8 cellular contexts compared by ENCODE assay signal in the genomic region with DNA sequence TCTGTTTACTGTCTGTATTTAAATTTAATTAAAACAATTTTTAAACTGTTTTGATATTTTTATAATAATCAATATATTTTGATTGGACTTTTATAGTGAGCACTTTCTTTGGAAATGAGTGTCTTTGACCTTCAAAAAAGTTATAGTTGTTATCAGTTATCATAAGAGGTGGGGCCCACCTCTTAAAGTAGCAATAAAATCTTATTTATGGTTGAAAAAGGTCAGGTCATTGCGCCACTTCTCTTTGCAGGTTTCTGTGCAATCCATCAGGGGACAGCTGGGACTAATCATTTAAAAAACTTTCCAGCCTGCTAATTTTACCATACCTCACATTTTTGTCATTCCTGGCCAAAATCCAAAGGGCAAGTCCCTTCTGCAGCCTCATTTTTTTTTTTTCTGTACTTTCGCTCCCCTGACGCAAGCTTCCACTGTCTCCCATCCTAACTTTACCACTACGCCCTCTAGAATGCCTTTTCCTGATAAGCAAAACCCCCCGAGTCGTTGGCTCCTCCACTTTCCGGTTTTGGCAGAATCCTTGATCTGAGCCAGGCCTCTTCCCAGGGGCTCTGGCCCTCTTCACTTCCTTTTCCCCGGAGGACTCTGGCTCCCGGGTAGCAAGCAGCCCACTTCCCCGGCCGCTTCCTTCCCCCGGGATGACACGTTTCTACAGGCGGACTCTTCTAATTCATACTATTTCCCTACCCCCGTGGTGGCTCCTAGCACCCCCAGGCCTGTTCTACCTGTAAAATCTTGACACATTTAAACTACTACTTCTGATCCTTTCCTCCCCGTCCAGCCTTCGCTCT. TPM values are rescaled to one million over a fixed set of nuclear protein-coding genes. Genes with fewer than 3 reads are reported as not detected.
A peak's percentile ranks its signal among the peaks of the same experiment; 100 is the strongest.
DNase-seq lines count a peak whose midpoint lies in the region; ATAC-seq and TF ChIP-seq lines count a peak whose summit lies in the region.

No MANE protein-coding gene starts in this region.

- H3K4me3 ChIP-seq in coronary artery = peak overlapping the region; percentile 81

- DNase-seq in activated CD8-positive, alpha-beta memory T cell treated with anti-CD3 and anti-CD28 coated beads, Interleukin-2, amount 10 ng/mL, durations not matched to agents 7 days and 5 days = no peak
- DNase-seq in activated CD8-positive, alpha-beta memory T cell treated with anti-CD3 and anti-CD28 coated beads for 24 hours = no peak
- DNase-seq in HPDE6-E6E7 (ENCODE audit: extremely low spot score) (peak; percentile 8), RPMI7951 (ENCODE audit: low read depth) (peak; percentile 79), coronary artery (ENCODE audit: low spot score) (peak; percentile 83), left kidney (ENCODE audit: low read depth, low spot score) (peak; percentile 72)
- no peak for DNase-seq in stimulated activated naive CD8-positive, alpha-beta T cell treated with anti-CD3 and anti-CD28 coated beads, Interleukin-15, amount 100 ng/mL, for 72 hours
- no peak for DNase-seq in activated CD4-positive, CD25-positive, alpha-beta regulatory T cell (lab: John Stamatoyannopoulos, UW)

- TF ChIP-seq CTCF in coronary artery (IDR thresholded peaks at IDR 0.05) = no peak

- peaks cover 51% of the 10 kb centered on the region for H3K4me1 Mint-ChIP-seq in activated CD8-positive, alpha-beta memory T cell treated with anti-CD3 and anti-CD28 coated beads, Interleukin-2, amount 10 ng/mL, durations not matched to agents 7 days and 5 days
- peaks cover 64% of the 10 kb centered on the region for H3K4me1 Mint-ChIP-seq in stimulated activated naive CD8-positive, alpha-beta T cell treated with anti-CD3 and anti-CD28 coated beads, Interleukin-15, amount 100 ng/mL, for 72 hours

- H3K27ac Mint-ChIP-seq in activated CD8-positive, alpha-beta memory T cell treated with anti-CD3 and anti-CD28 coated beads, Interleukin-2, amount 10 ng/mL, durations not matched to agents 7 days and 5 days = peak overlapping the region; percentile 98
- peak overlapping the region; percentile 95 to 98 for H3K27ac Mint-ChIP-seq in stimulated activated naive CD8-positive, alpha-beta T cell treated with anti-CD3 and anti-CD28 coated beads, Interleukin-15, amount 100 ng/mL, for 72 hours

- CTCF ChIA-PET in activated CD8-positive, alpha-beta memory T cell treated with anti-CD3 and anti-CD28 coated beads, Interleukin-2, amount 10 ng/mL, durations not matched to agents 7 days and 5 days (lab: Charles Lee) = interaction anchor here (0.8 kb wide), 1 partner anchor 12 kb away, joined by 3 read pairs; no protein-coding TSS in a partner anchor

- H3K27ac ChIP-seq in coronary artery = peak overlapping the region; percentile 95 to 97

- no peak for ATAC-seq in activated CD8-positive, alpha-beta memory T cell treated with anti-CD3 and anti-CD28 coated beads, Interleukin-2, amount 10 ng/mL, durations not matched to agents 7 days and 5 days
- ATAC-seq in stimulated activated naive CD8-positive, alpha-beta T cell treated with anti-CD3 and anti-CD28 coated beads, Interleukin-15, amount 100 ng/mL, for 72 hours = no peak

- peaks cover 21% of the 10 kb centered on the region for H3K36me3 Mint-ChIP-seq in activated CD8-positive, alpha-beta memory T cell treated with anti-CD3 and anti-CD28 coated beads, Interleukin-2, amount 10 ng/mL, durations not matched to agents 7 days and 5 days

- peak overlapping the region; percentile 97 for H3K4me3 Mint-ChIP-seq in activated CD8-positive, alpha-beta memory T cell treated with anti-CD3 and anti-CD28 coated beads, Interleukin-2, amount 10 ng/mL, durations not matched to agents 7 days and 5 days
- peak overlapping the region; percentile 97 to 99 for H3K4me3 Mint-ChIP-seq in stimulated activated naive CD8-positive, alpha-beta T cell treated with anti-CD3 and anti-CD28 coated beads, Interleukin-15, amount 100 ng/mL, for 72 hours

- H3K27me3 Mint-ChIP-seq in activated CD8-positive, alpha-beta memory T cell treated with anti-CD3 and anti-CD28 coated beads, Interleukin-2, amount 10 ng/mL, durations not matched to agents 7 days and 5 days = peaks cover 2% of the 10 kb centered on the region
- peaks cover 6% of the 10 kb centered on the region for H3K27me3 Mint-ChIP-seq in stimulated activated naive CD8-positive, alpha-beta T cell treated with anti-CD3 and anti-CD28 coated beads, Interleukin-15, amount 100 ng/mL, for 72 hours

- no peaks in the 10 kb centered on the region for H3K9me3 Mint-ChIP-seq in activated CD8-positive, alpha-beta memory T cell treated with anti-CD3 and anti-CD28 coated beads, Interleukin-2, amount 10 ng/mL, durations not matched to agents 7 days and 5 days (ENCODE audit: low read depth)
- H3K9me3 Mint-ChIP-seq in stimulated activated naive CD8-positive, alpha-beta T cell treated with anti-CD3 and anti-CD28 coated beads, Interleukin-15, amount 100 ng/mL, for 72 hours = no peaks in the 10 kb centered on the region

RNA-seq across cellular contexts. Expression of a gene that starts 1.1 kb away (rescaled TPM):
- total RNA-seq in activated CD8-positive, alpha-beta memory T cell treated with anti-CD3 and anti-CD28 coated beads, Interleukin-2, amount 10 ng/mL, durations not matched to agents 7 days and 5 days = 10 to 100 TPM; 50.9 to 66.7 TPM
- total RNA-seq in RPMI7951 (2014; rRNA removed; shearing (Covaris generic)) = 22.0 and 27.8 TPM in 2 replicates

RNA-seq across cellular contexts. Expression of a gene that starts 44.4 kb away (rescaled TPM):
- total RNA-seq in activated CD8-positive, alpha-beta memory T cell treated with anti-CD3 and anti-CD28 coated beads, Interleukin-2, amount 10 ng/mL, durations not matched to agents 7 days and 5 days = 10 to 100 TPM; 36.6 to 57.4 TPM
- 28.1 and 32.2 TPM in 2 replicates for total RNA-seq in RPMI7951 (2014; rRNA removed; shearing (Covaris generic))

Comparison
In these comparisons a context has a peak if more than half of its experiments do, and no peak if none do; other contexts are left out.
1. DNase-seq: peak in HPDE6-E6E7 (single experiment), RPMI7951 (single experiment), coronary artery (single experiment) and left kidney (single experiment); none in activated CD8-positive, alpha-beta memory T cell treated with anti-CD3 and anti-CD28 coated beads, Interleukin-2, amount 10 ng/mL, durations not matched to agents 7 days and 5 days (single experiment), activated CD8-positive, alpha-beta memory T cell treated with anti-CD3 and anti-CD28 coated beads for 24 hours (single experiment), stimulated activated naive CD8-positive, alpha-beta T cell treated with anti-CD3 and anti-CD28 coated beads, Interleukin-15, amount 100 ng/mL, for 72 hours (0 of 2) and activated CD4-positive, CD25-positive, alpha-beta regulatory T cell (0 of 4).